ENCODE assay signal across 29 cellular contexts in genomic region chr2:209726311-209726710, GRCh38. TPM values are rescaled to one million over a fixed set of nuclear protein-coding genes. Genes with fewer than 3 reads are reported as not detected.
"Had no signal": no experiment of that assay in that cellular context is flagged by ENCODE, and none has a peak within 500 bp of the region (broad histone marks: within the 10 kb centered on the region; RNA-seq: fewer than 3 reads in every experiment).

No MANE protein-coding gene starts in this region.

- H2AFZ ChIP-seq: neural progenitor cell, parathyroid adenoma had no signal

- H3K27ac ChIP-seq: esophagus muscularis mucosa, heart right ventricle, neural progenitor cell, parathyroid adenoma, prostate gland, right atrium auricular region, stomach, tibial artery, upper lobe of left lung had no signal

- H3K79me2 ChIP-seq: parathyroid adenoma had no signal

- H3K4me3 ChIP-seq: esophagus muscularis mucosa, heart right ventricle, lung, neural progenitor cell, prostate gland, right atrium auricular region, smooth muscle cell, stomach, tibial artery, upper lobe of left lung had no signal

- ATAC-seq: effector memory CD8-positive, alpha-beta T cell; heart right ventricle; left lobe of liver; naive thymus-derived CD4-positive, alpha-beta T cell; sciatic nerve had no signal

- H3K9ac ChIP-seq: neural progenitor cell, parathyroid adenoma had no signal

- H3K36me3 ChIP-seq: esophagus muscularis mucosa, prostate gland, right atrium auricular region, stomach had no signal

- H3K4me1 ChIP-seq: esophagus muscularis mucosa, heart right ventricle, neural progenitor cell, prostate gland, right atrium auricular region, stomach, upper lobe of left lung had no signal

- H3K27me3 ChIP-seq: esophagus muscularis mucosa, heart right ventricle, neural progenitor cell, right atrium auricular region, stomach, tibial artery, upper lobe of left lung had no signal

- H3K4me2 ChIP-seq: neural progenitor cell, smooth muscle cell had no signal

- H3K9me3 ChIP-seq: esophagus muscularis mucosa, heart right ventricle, prostate gland, right atrium auricular region, stomach, tibial artery, upper lobe of left lung had no signal

- DNase-seq: cortex of kidney; effector memory CD8-positive, alpha-beta T cell; foreskin melanocyte; glutamatergic neuron; heart right ventricle; hippocampal formation; immature natural killer cell; kidney; mesenchymal stem cell; naive thymus-derived CD4-positive, alpha-beta T cell; stimulated activated CD4-positive, alpha-beta T cell treated with anti-CD3 and anti-CD28 coated beads, Interleukin-12 subunit alpha, Interleukin-12 subunit beta, amount 100 ng/mL, for 4 hours; stimulated activated CD4-positive, alpha-beta T cell treated with anti-CD3 and anti-CD28 coated beads, Interleukin-1b, Interleukin-23, amount 100 ng/mL, for 48 hours; stimulated activated CD4-positive, alpha-beta T cell treated with anti-CD3 and anti-CD28 coated beads, Interleukin-4, amount 100 ng/mL, for 1 hour; stimulated activated CD8-positive, alpha-beta memory T cell treated with anti-CD3 and anti-CD28 coated beads, Interleukin-4, amount 100 ng/mL, for 48 hours; stimulated activated naive CD4-positive, alpha-beta T cell treated with Interleukin-2 at 50 U/mL for 16 hours; stomach; tibial artery; upper lobe of left lung had no signal

RNA-seq across cellular contexts. Expression of gene UNC80, which starts 45.3 kb away (rescaled TPM):
- total RNA-seq: left lobe of liver; naive thymus-derived CD4-positive, alpha-beta T cell; osteoblast; smooth muscle cell had no signal
- polyA plus RNA-seq: fibroblast of lung; immature natural killer cell; naive thymus-derived CD4-positive, alpha-beta T cell; smooth muscle cell had no signal
